22 cellular contexts compared by ENCODE assay signal in genomic region chr20:31538327-31538726, GRCh38. TPM values are rescaled to one million over a fixed set of nuclear protein-coding genes. Genes with fewer than 3 reads are reported as not detected.
DNase-seq lines count a peak whose midpoint lies in the region; ATAC-seq lines count a peak whose summit lies in the region.
"Had no signal": no experiment of that assay in that cellular context is flagged by ENCODE, and none has a peak within 500 bp of the region (broad histone marks: within the 10 kb centered on the region; RNA-seq: fewer than 3 reads in every experiment).

No MANE protein-coding gene starts in this region.

- POLR2A ChIA-PET in CD4-positive, alpha-beta memory T cell (lab: Charles Lee; ENCODE audit: partially characterized antibody) = no interaction called here
- POLR2A ChIA-PET in activated CD8-positive, alpha-beta T cell treated with anti-CD3 and anti-CD28 coated beads, Interleukin-2, amount 10 ng/mL, durations not matched to agents 7 days and 5 days (lab: Charles Lee) = no interaction called here

- peak overlapping the region in 6 of 11 experiments; percentile 4 to 53 (median 32); a peak in 8 of 22 replicates for H3K27ac ChIP-seq in BLaER1 treated with 17β-estradiol and CSF1 and Interleukin-3, amounts not matched to agents 10 nM and 100 nM
- H3K27ac ChIP-seq in CD4-positive, alpha-beta memory T cell (ENCODE audit: low read depth, low read length) = no peak overlapping the region
- H3K27ac ChIP-seq: RWPE1, sigmoid colon had no signal

- peaks cover 3 to 31% (median 11%) of the 10 kb centered on the region in 4 donors for H3K4me1 Mint-ChIP-seq in CD4-positive, alpha-beta memory T cell
- H3K4me1 Mint-ChIP-seq in activated CD8-positive, alpha-beta T cell treated with anti-CD3 and anti-CD28 coated beads, Interleukin-2, amount 10 ng/mL, durations not matched to agents 7 days and 5 days (ENCODE audit: low read depth) = peaks cover 68% of the 10 kb centered on the region

- intact Hi-C loops in CD4-positive, alpha-beta memory T cell (cut with micrococcal nuclease) = no loop called here

- no peak overlapping the region for H3K4me3 ChIP-seq in BLaER1 treated with 17β-estradiol and CSF1 and Interleukin-3, amounts not matched to agents 10 nM and 100 nM
- H3K4me3 ChIP-seq in CD4-positive, alpha-beta memory T cell (ENCODE audit: low read length in 2 of 2) = no peak overlapping the region
- H3K4me3 ChIP-seq: heart right ventricle, sigmoid colon had no signal

- H3K4me3 Mint-ChIP-seq in CD4-positive, alpha-beta memory T cell = no peak overlapping the region
- peak overlapping the region; percentile 46 for H3K4me3 Mint-ChIP-seq in activated CD8-positive, alpha-beta T cell treated with anti-CD3 and anti-CD28 coated beads, Interleukin-2, amount 10 ng/mL, durations not matched to agents 7 days and 5 days
- H3K4me3 Mint-ChIP-seq: central memory CD8-positive, alpha-beta T cell; nephron had no signal

- peaks cover 83 to 100% (median 98%) of the 10 kb centered on the region in 11 experiments for H3K36me3 ChIP-seq in BLaER1 treated with 17β-estradiol and CSF1 and Interleukin-3, amounts not matched to agents 10 nM and 100 nM
- H3K36me3 ChIP-seq in CD4-positive, alpha-beta memory T cell (ENCODE audit: insufficient read depth, low read length) = peaks cover 62% of the 10 kb centered on the region

- H3K27me3 ChIP-seq in BLaER1 treated with 17β-estradiol and CSF1 and Interleukin-3, amounts not matched to agents 10 nM and 100 nM = no peaks in the 10 kb centered on the region
- H3K27me3 ChIP-seq in CD4-positive, alpha-beta memory T cell (ENCODE audit: insufficient read depth, low read length) = no peaks in the 10 kb centered on the region
- H3K27me3 ChIP-seq: heart right ventricle, sigmoid colon had no signal

- H3K4me1 ChIP-seq in BLaER1 treated with 17β-estradiol and CSF1 and Interleukin-3, amounts not matched to agents 10 nM and 100 nM = peaks cover 29 to 70% (median 44%) of the 10 kb centered on the region in 10 experiments
- H3K4me1 ChIP-seq in CD4-positive, alpha-beta memory T cell (ENCODE audit: insufficient read depth, low read length) = peaks cover 9% of the 10 kb centered on the region
- H3K4me1 ChIP-seq: sigmoid colon had no signal

- peaks cover 44 to 93% (median 83%) of the 10 kb centered on the region in 11 experiments; a peak in 21 of 22 replicates for H4K20me1 ChIP-seq in BLaER1 treated with 17β-estradiol and CSF1 and Interleukin-3, amounts not matched to agents 10 nM and 100 nM

- no peaks in the 10 kb centered on the region for H3K27me3 Mint-ChIP-seq in CD4-positive, alpha-beta memory T cell
- no peaks in the 10 kb centered on the region for H3K27me3 Mint-ChIP-seq in activated CD8-positive, alpha-beta T cell treated with anti-CD3 and anti-CD28 coated beads, Interleukin-2, amount 10 ng/mL, durations not matched to agents 7 days and 5 days (ENCODE audit: low read depth)
- H3K27me3 Mint-ChIP-seq: central memory CD8-positive, alpha-beta T cell had no signal

- CTCF ChIA-PET in CD4-positive, alpha-beta memory T cell (lab: Charles Lee; ENCODE audit: partially characterized antibody) = interaction anchor here (0.6 to 1.6 kb wide), 2 partner anchors 19 to 74 kb away, joined by 4 read pairs; no protein-coding TSS in a partner anchor
- CTCF ChIA-PET in activated CD8-positive, alpha-beta T cell treated with anti-CD3 and anti-CD28 coated beads, Interleukin-2, amount 10 ng/mL, durations not matched to agents 7 days and 5 days (lab: Charles Lee) = interaction anchor here (1.1 to 6.4 kb wide), 3 partner anchors 22 to 186 kb away, joined by 3 to 33 read pairs (median 16); no protein-coding TSS in a partner anchor

- peak overlapping the region in 5 of 7 donors; percentile 11 to 85 (median 73) for H3K27ac Mint-ChIP-seq in CD4-positive, alpha-beta memory T cell
- H3K27ac Mint-ChIP-seq in activated CD8-positive, alpha-beta T cell treated with anti-CD3 and anti-CD28 coated beads, Interleukin-2, amount 10 ng/mL, durations not matched to agents 7 days and 5 days = peak overlapping the region; percentile 91
- H3K27ac Mint-ChIP-seq: nephron had no signal

- H3K9ac ChIP-seq in BLaER1 treated with 17β-estradiol and CSF1 and Interleukin-3, amounts not matched to agents 10 nM and 100 nM = peak overlapping the region in 4 of 11 experiments; percentile 24 to 36 (median 29); a peak in 2 of 22 replicates

- H3K9me3 Mint-ChIP-seq in CD4-positive, alpha-beta memory T cell = peaks cover 0 to 5% (median 0%) of the 10 kb centered on the region in 8 donors
- H3K9me3 Mint-ChIP-seq in activated CD8-positive, alpha-beta T cell treated with anti-CD3 and anti-CD28 coated beads, Interleukin-2, amount 10 ng/mL, durations not matched to agents 7 days and 5 days (ENCODE audit: insufficient read depth) = no peaks in the 10 kb centered on the region
- H3K9me3 Mint-ChIP-seq: central memory CD8-positive, alpha-beta T cell; nephron had no signal

- no peak for ATAC-seq in activated CD8-positive, alpha-beta T cell treated with anti-CD3 and anti-CD28 coated beads, Interleukin-2, amount 10 ng/mL, durations not matched to agents 7 days and 5 days
- ATAC-seq: heart right ventricle, left colon, SK-N-SH treated with all-trans-retinoic acid at 6 μM for 48 hours had no signal

- no peaks in the 10 kb centered on the region for H3K9me3 ChIP-seq in BLaER1 treated with 17β-estradiol and CSF1 and Interleukin-3, amounts not matched to agents 10 nM and 100 nM (replicated peaks in 1 of 11)
- no peaks in the 10 kb centered on the region for H3K9me3 ChIP-seq in CD4-positive, alpha-beta memory T cell (ENCODE audit: control insufficient read depth in 1 of 2, low read length in 2 of 2)
- H3K9me3 ChIP-seq: heart right ventricle, sigmoid colon had no signal

- H3K4me2 ChIP-seq in BLaER1 treated with 17β-estradiol and CSF1 and Interleukin-3, amounts not matched to agents 10 nM and 100 nM = peak overlapping the region in 8 of 11 experiments; percentile 38 to 78 (median 62); a peak in 10 of 22 replicates

- H3K36me3 Mint-ChIP-seq in CD4-positive, alpha-beta memory T cell = peaks cover 38 to 84% of the 10 kb centered on the region in 2 donors
- peaks cover 56% of the 10 kb centered on the region for H3K36me3 Mint-ChIP-seq in activated CD8-positive, alpha-beta T cell treated with anti-CD3 and anti-CD28 coated beads, Interleukin-2, amount 10 ng/mL, durations not matched to agents 7 days and 5 days (ENCODE audit: low read depth)

- DNase-seq in CD4-positive, alpha-beta memory T cell = no peak
- DNase-seq in activated CD8-positive, alpha-beta T cell treated with anti-CD3 and anti-CD28 coated beads, Interleukin-2, amount 10 ng/mL, durations not matched to agents 7 days and 5 days = no peak
- DNase-seq in myocyte (ENCODE audit: low read depth) (peak; percentile 50), HT-29 (ENCODE audit: low spot score) (no peak), NCI-H82 treated with DMSO at 0.1 percent for 48 hours (lab: John Stamatoyannopoulos, UW; ENCODE audit: unreplicated experiment) (no peak), NCI-H187 treated with DMSO at 0.1 percent for 48 hours (lab: John Stamatoyannopoulos, UW) (no peak)
- DNase-seq: activated CD4-positive, CD25-positive, alpha-beta regulatory T cell; activated effector memory CD4-positive, alpha-beta T cell treated with anti-CD3 and anti-CD28 coated beads, Interleukin-2, amount 50 U/mL, for 16 hours; aorta; foreskin fibroblast; heart right ventricle; left colon; mesendoderm; NCI-H1436 treated with DMSO at 0.1 percent for 48 hours; NCI-H2171; NCI-H524 treated with DMSO at 0.1 percent for 48 hours; sigmoid colon had no signal

RNA-seq across cellular contexts. Expression of gene HM13, which starts 24.1 kb away (rescaled TPM):
- total RNA-seq in CD4-positive, alpha-beta memory T cell = 100 to 1,000 TPM; 133 to 156 TPM
- 100 to 1,000 TPM; 166 to 171 TPM for polyA plus RNA-seq in CD4-positive, alpha-beta memory T cell
- total RNA-seq in activated CD8-positive, alpha-beta T cell treated with anti-CD3 and anti-CD28 coated beads, Interleukin-2, amount 10 ng/mL, durations not matched to agents 7 days and 5 days = 100 to 1,000 TPM; 117 to 127 TPM
- 78.3 and 79.2 TPM in 2 replicates for total RNA-seq in myocyte
- 224 TPM for polyA plus RNA-seq in myocyte (2012)
- 107 and 115 TPM in 2 replicates for total RNA-seq in HT-29 (2014; rRNA removed; shearing (Covaris generic))
